In genomic region chr20:34920055-34920454, GRCh38 we compare ENCODE assay signal across 20 cellular contexts. TPM values are rescaled to one million over a fixed set of nuclear protein-coding genes. Genes with fewer than 3 reads are reported as not detected.
DNase-seq lines count a peak whose midpoint lies in the region; ATAC-seq and TF ChIP-seq lines count a peak whose summit lies in the region.
"Had no signal": no experiment of that assay in that cellular context is flagged by ENCODE, and none has a peak within 500 bp of the region (broad histone marks: within the 10 kb centered on the region; RNA-seq: fewer than 3 reads in every experiment).

No MANE protein-coding gene starts in this region.

- CTCF ChIA-PET in HEK293 (lab: Yijun Ruan, JAX) = no interaction called here
- CTCF ChIA-PET in activated CD4-positive, alpha-beta memory T cell treated with anti-CD3 and anti-CD28 coated beads for 36 hours (lab: Charles Lee) = interaction anchor here (0.6 kb wide), 1 partner anchor 396 kb away, joined by 3 read pairs; no protein-coding TSS in a partner anchor

- H3K9me3 Mint-ChIP-seq in activated T-cell treated with anti-CD3 and anti-CD28 coated beads, Interleukin-2, amount 50 U/mL, for 4 hours = no peaks in the 10 kb centered on the region
- no peaks in the 10 kb centered on the region for H3K9me3 Mint-ChIP-seq in activated CD4-positive, alpha-beta memory T cell treated with anti-CD3 and anti-CD28 coated beads for 36 hours
- H3K9me3 Mint-ChIP-seq in stimulated activated effector memory CD8-positive, alpha-beta T cell treated with anti-CD3 and anti-CD28 coated beads, Interleukin-12 subunit alpha, Interleukin-12 subunit beta, amount 100 ng/mL, for 72 hours = no peaks in the 10 kb centered on the region
- H3K9me3 Mint-ChIP-seq: GM23338 had no signal

- intact Hi-C loops in activated CD4-positive, alpha-beta memory T cell treated with anti-CD3 and anti-CD28 coated beads for 36 hours (cut with micrococcal nuclease) = loop anchor here (1.0 kb wide), 1 partner anchor 29 kb away; no protein-coding TSS in a partner anchor

- peaks cover 0 to 38% of the 10 kb centered on the region in 2 experiments; a peak in 1 of 3 replicates for H3K36me3 ChIP-seq in HEK293 (ENCODE audit: control insufficient read depth in 2 of 2, insufficient read depth in 1 of 2, low read length in 2 of 2)

- H3K27me3 Mint-ChIP-seq in activated T-cell treated with anti-CD3 and anti-CD28 coated beads, Interleukin-2, amount 50 U/mL, for 4 hours (ENCODE audit: low read depth) = no peaks in the 10 kb centered on the region
- no peaks in the 10 kb centered on the region for H3K27me3 Mint-ChIP-seq in activated CD4-positive, alpha-beta memory T cell treated with anti-CD3 and anti-CD28 coated beads for 36 hours

- H3K4me3 ChIP-seq in HEK293 (ENCODE audit: low read depth, low read length) = no peak overlapping the region
- H3K4me3 ChIP-seq: GM23338 had no signal

- no peaks in the 10 kb centered on the region for H3K9me3 ChIP-seq in HEK293 (ENCODE audit: control insufficient read depth, insufficient read depth, low read depth, low read length)
- H3K9me3 ChIP-seq: Caco-2 had no signal

- H3K36me3 Mint-ChIP-seq in activated T-cell treated with anti-CD3 and anti-CD28 coated beads, Interleukin-2, amount 50 U/mL, for 4 hours (ENCODE audit: insufficient read depth) = peaks cover 18% of the 10 kb centered on the region
- H3K36me3 Mint-ChIP-seq in activated CD4-positive, alpha-beta memory T cell treated with anti-CD3 and anti-CD28 coated beads for 36 hours = peaks cover 18% of the 10 kb centered on the region
- H3K36me3 Mint-ChIP-seq in stimulated activated effector memory CD8-positive, alpha-beta T cell treated with anti-CD3 and anti-CD28 coated beads, Interleukin-12 subunit alpha, Interleukin-12 subunit beta, amount 100 ng/mL, for 72 hours = no peaks in the 10 kb centered on the region

- peak; percentile 55 to 60 for ATAC-seq in activated T-cell treated with anti-CD3 and anti-CD28 coated beads, Interleukin-2, amount 50 U/mL, for 4 hours
- ATAC-seq in stimulated activated effector memory CD8-positive, alpha-beta T cell treated with anti-CD3 and anti-CD28 coated beads, Interleukin-12 subunit alpha, Interleukin-12 subunit beta, amount 100 ng/mL, for 72 hours = peak; percentile 82
- ATAC-seq: GM23338, HCT116 had no signal

- POLR2A ChIA-PET in HEK293 (lab: Yijun Ruan, JAX) = no interaction called here
- POLR2A ChIA-PET in activated CD4-positive, alpha-beta memory T cell treated with anti-CD3 and anti-CD28 coated beads for 36 hours (lab: Charles Lee) = interaction anchor here (2.3 kb wide), 1 partner anchor 29 kb away, joined by 6 read pairs; no protein-coding TSS in a partner anchor

- peaks cover 19% of the 10 kb centered on the region for H3K4me1 Mint-ChIP-seq in activated T-cell treated with anti-CD3 and anti-CD28 coated beads, Interleukin-2, amount 50 U/mL, for 4 hours (ENCODE audit: low read depth)
- H3K4me1 Mint-ChIP-seq in activated CD4-positive, alpha-beta memory T cell treated with anti-CD3 and anti-CD28 coated beads for 36 hours (ENCODE audit: low read depth) = peaks cover 47% of the 10 kb centered on the region
- peaks cover 32% of the 10 kb centered on the region for H3K4me1 Mint-ChIP-seq in stimulated activated effector memory CD8-positive, alpha-beta T cell treated with anti-CD3 and anti-CD28 coated beads, Interleukin-12 subunit alpha, Interleukin-12 subunit beta, amount 100 ng/mL, for 72 hours
- H3K4me1 Mint-ChIP-seq: GM23338 had no signal

- no peaks in the 10 kb centered on the region for H3K4me1 ChIP-seq in HEK293 (ENCODE audit: control insufficient read depth, insufficient read depth, low read length)
- H3K4me1 ChIP-seq: Caco-2 had no signal

- no peak overlapping the region for H3K4me3 Mint-ChIP-seq in activated T-cell treated with anti-CD3 and anti-CD28 coated beads, Interleukin-2, amount 50 U/mL, for 4 hours
- no peak overlapping the region for H3K4me3 Mint-ChIP-seq in activated CD4-positive, alpha-beta memory T cell treated with anti-CD3 and anti-CD28 coated beads for 36 hours
- no peak overlapping the region for H3K4me3 Mint-ChIP-seq in stimulated activated effector memory CD8-positive, alpha-beta T cell treated with anti-CD3 and anti-CD28 coated beads, Interleukin-12 subunit alpha, Interleukin-12 subunit beta, amount 100 ng/mL, for 72 hours
- H3K4me3 Mint-ChIP-seq: GM23338 had no signal

- TF ChIP-seq CTCF in HEK293 (tag by site-specific recombination; IDR thresholded peaks at IDR 0.05) = no peak

- peak overlapping the region; percentile 20 for H3K27ac Mint-ChIP-seq in activated CD4-positive, alpha-beta memory T cell treated with anti-CD3 and anti-CD28 coated beads for 36 hours
- H3K27ac Mint-ChIP-seq in stimulated activated effector memory CD8-positive, alpha-beta T cell treated with anti-CD3 and anti-CD28 coated beads, Interleukin-12 subunit alpha, Interleukin-12 subunit beta, amount 100 ng/mL, for 72 hours = no peak overlapping the region
- H3K27ac Mint-ChIP-seq: GM23338 had no signal

- no peak for DNase-seq in activated T-cell treated with anti-CD3 and anti-CD28 coated beads, Interleukin-2, amount 50 U/mL, for 4 hours
- DNase-seq in activated T-cell treated with anti-CD3 and anti-CD28 coated beads for 4 hours (no peak), NCI-H526 treated with DMSO at 0.1 percent for 48 hours (lab: John Stamatoyannopoulos, UW) (no peak)
- DNase-seq in activated CD4-positive, alpha-beta memory T cell treated with anti-CD3 and anti-CD28 coated beads for 36 hours = peak; percentile 24
- DNase-seq in stimulated activated effector memory CD8-positive, alpha-beta T cell treated with anti-CD3 and anti-CD28 coated beads, Interleukin-12 subunit alpha, Interleukin-12 subunit beta, amount 100 ng/mL, for 72 hours (ENCODE audit: low spot score in 2 of 2) = no peak
- DNase-seq in NK-92 treated with Interleukin-12 subunit alpha and Interleukin-12 subunit beta, amount 100 ng/mL, for 24 hours (lab: John Stamatoyannopoulos, UW) = no peak
- DNase-seq: ACHN, AML-193, Caco-2, DMS53, KG1, NCI-H1417 treated with DMSO at 0.1 percent for 48 hours, NCI-H1930, NCI-H2171 treated with DMSO at 0.1 percent for 48 hours, NCI-H446 treated with DMSO at 0.1 percent for 48 hours, NCI-H748 treated with DMSO at 0.1 percent for 48 hours, RPMI8226 had no signal

- H3K27ac ChIP-seq in HEK293 (ENCODE audit: extremely low read depth, low read depth, low read length) = no peak overlapping the region

TF ChIP-seq in HEK293, 187 proteins besides CTCF, POLR2A, EP300 and RAD21 (continues in another document):
- TF ChIP-seq ZNF266 (tag by site-specific recombination; IDR thresholded peaks at IDR 0.05; ENCODE audit: low read depth) = no peak
- TF ChIP-seq ZNF629 (tag by site-specific recombination; IDR thresholded peaks at IDR 0.05) = no peak
- TF ChIP-seq SETDB1 (IDR thresholded peaks at IDR 0.05; ENCODE audit: insufficient read length, low read length) = no peak
- TF ChIP-seq ZNF791 (tag by site-specific recombination; IDR thresholded peaks at IDR 0.05) = no peak
- no peak for TF ChIP-seq ZNF398 (tag by site-specific recombination; IDR thresholded peaks at IDR 0.05)
- no peak for TF ChIP-seq ZNF214 (tag by site-specific recombination; IDR thresholded peaks at IDR 0.05; ENCODE audit: borderline replicate concordance)
- no peak for TF ChIP-seq ZNF560 (tag by site-specific recombination; IDR thresholded peaks at IDR 0.05; ENCODE audit: borderline replicate concordance)
- no peak for TF ChIP-seq KLF8 (tag by site-specific recombination; IDR thresholded peaks at IDR 0.05)
- TF ChIP-seq BCL6B (tag by site-specific recombination; IDR thresholded peaks at IDR 0.05) = no peak
- TF ChIP-seq ZNF529 (tag by site-specific recombination; IDR thresholded peaks at IDR 0.05; ENCODE audit: insufficient replicate concordance) = no peak
- peak; percentile 90 for TF ChIP-seq ZFHX2 (tag by site-specific recombination; conservative IDR thresholded peaks at IDR 0.05)

RNA-seq across cellular contexts. Expression of gene GSS, which starts 35.6 kb away (rescaled TPM):
- 10 to 100 TPM; 47.8 to 56.2 (median 51.3) TPM for total RNA-seq in activated T-cell treated with anti-CD3 and anti-CD28 coated beads, Interleukin-2, amount 50 U/mL, for 4 hours
- total RNA-seq in activated CD4-positive, alpha-beta memory T cell treated with anti-CD3 and anti-CD28 coated beads for 36 hours = 10 to 100 TPM; 67.7 to 72.2 TPM

RNA-seq across cellular contexts. Expression of gene MYH7B, which starts 35.6 kb away (rescaled TPM):
- under 1 TPM; 0.10 to 0.60 (median 0.37) TPM for total RNA-seq in activated T-cell treated with anti-CD3 and anti-CD28 coated beads, Interleukin-2, amount 50 U/mL, for 4 hours
- under 1 TPM; 0.50 to 0.61 TPM for total RNA-seq in activated CD4-positive, alpha-beta memory T cell treated with anti-CD3 and anti-CD28 coated beads for 36 hours

RNA-seq across cellular contexts. Expression of gene ACSS2, which starts 43.6 kb away (rescaled TPM):
- 10 to 100 TPM in 2 of 3 donors, 1 to 10 TPM in 1; 6.0 to 10.6 (median 10.4) TPM for total RNA-seq in activated T-cell treated with anti-CD3 and anti-CD28 coated beads, Interleukin-2, amount 50 U/mL, for 4 hours
- 10 to 100 TPM; 45.6 to 47.7 TPM for total RNA-seq in activated CD4-positive, alpha-beta memory T cell treated with anti-CD3 and anti-CD28 coated beads for 36 hours

RNA-seq across cellular contexts. Expression of gene GGT7, which starts 47.4 kb away (rescaled TPM):
- total RNA-seq in activated T-cell treated with anti-CD3 and anti-CD28 coated beads, Interleukin-2, amount 50 U/mL, for 4 hours = 10 to 100 TPM; 11.6 to 13.5 (median 13.2) TPM
- total RNA-seq in activated CD4-positive, alpha-beta memory T cell treated with anti-CD3 and anti-CD28 coated beads for 36 hours = 10 to 100 TPM; 12.3 to 14.2 TPM

Comparison
In these comparisons a context has a peak if more than half of its experiments do, and no peak if none do; other contexts are left out.
1. RNA of gene ACSS2, which starts 43.6 kb away (total RNA-seq): 45.6 to 47.7 TPM in activated CD4-positive, alpha-beta memory T cell treated with anti-CD3 and anti-CD28 coated beads for 36 hours; 6.0 to 10.6 TPM in activated T-cell treated with anti-CD3 and anti-CD28 coated beads, Interleukin-2, amount 50 U/mL, for 4 hours; every median in the first group is over 4 times any median in the second.